Comparison of ENCODE assay signal across 1 cellular context in genomic region chr1:145464708-145465336, GRCh38.
A peak's percentile ranks its signal among the peaks of the same experiment; 100 is the strongest.
TF ChIP-seq lines count a peak whose summit lies in the region.

No MANE protein-coding gene starts in this region.

TF ChIP-seq in HepG2, 621 proteins besides CTCF, POLR2A, EP300 and RAD21:
- TF ChIP-seq ZBTB21 (CRISPR knock-in tag; IDR thresholded peaks at IDR 0.05) = 0 out of 2 replicates have a peak, but pooled peaks have one; percentile 22
